8 cellular contexts compared by ENCODE assay signal in genomic region chr6:118800394-118801071, GRCh38.
DNase-seq lines count a peak whose midpoint lies in the region; ATAC-seq and TF ChIP-seq lines count a peak whose summit lies in the region.

No MANE protein-coding gene starts in this region.

- intact Hi-C loops in activated T-helper 2 cell treated with anti-CD3 and anti-CD28 coated beads, Interferon-gamma antibody, Interleukin-2, Interleukin-4, amounts not matched to agents 10 μg/mL and 5 μg/mL and 100 μg/mL, durations not matched to agents 14 hours and 24 hours and 36 hours (cut with micrococcal nuclease) = loop anchor here (2.0 to 10.0 kb wide), 4 partner anchors 236 to 516 kb away; no protein-coding TSS in a partner anchor

- H3K9me3 ChIP-seq in Loucy (ENCODE audit: insufficient read depth, low read depth, low read length) (no peaks in the 10 kb centered on the region), RWPE2 (ENCODE audit: severe bottlenecking) (no peaks in the 10 kb centered on the region), neuronal stem cell (replicated peaks in 1 of 2; ENCODE audit: control insufficient read depth in 2 of 2, insufficient read depth in 1 of 2, low read depth in 1 of 2, low read length in 2 of 2) (peaks cover 0 to 2% of the 10 kb centered on the region in 2 donors), subcutaneous abdominal adipose tissue (ENCODE audit: control insufficient read depth in 5 of 5, low read length in 5 of 5) (no peaks in the 10 kb centered on the region)

- peak overlapping the region; percentile 1 for H3K4me3 Mint-ChIP-seq in activated T-helper 2 cell treated with anti-CD3 and anti-CD28 coated beads, Interferon-gamma antibody, Interleukin-2, Interleukin-4, amounts not matched to agents 10 μg/mL and 5 μg/mL and 100 μg/mL, durations not matched to agents 14 hours and 24 hours and 36 hours (ENCODE audit: low read depth)

- H4K8ac ChIP-seq in neuronal stem cell (ENCODE audit: low read depth, low read length) = no peak overlapping the region

- peaks cover 7% of the 10 kb centered on the region for H3K9me3 Mint-ChIP-seq in activated T-helper 2 cell treated with anti-CD3 and anti-CD28 coated beads, Interferon-gamma antibody, Interleukin-2, Interleukin-4, amounts not matched to agents 10 μg/mL and 5 μg/mL and 100 μg/mL, durations not matched to agents 14 hours and 24 hours and 36 hours

- no CpG with 5 or more reads among the region's 17 CpGs for WGBS in neuronal stem cell (ENCODE audit: extremely low coverage in 2 of 2, insufficient read length in 2 of 2, insufficient replicate concordance in 1 of 2), 2 donors

- H3K79me1 ChIP-seq in neuronal stem cell (ENCODE audit: low read depth, low read length) = no peaks in the 10 kb centered on the region

- H3K18ac ChIP-seq in neuronal stem cell (ENCODE audit: low read length) = no peak overlapping the region

- H3K4me2 ChIP-seq in Loucy (ENCODE audit: low read depth, low read length, poor library complexity, severe bottlenecking) (peak overlapping the region; percentile 64), neuronal stem cell (ENCODE audit: insufficient read depth, low read length, poor library complexity, severe bottlenecking) (no peak overlapping the region)

- H3K4me1 ChIP-seq in Loucy (ENCODE audit: insufficient read depth, low read length, poor library complexity, severe bottlenecking) (peaks cover 5% of the 10 kb centered on the region), RWPE2 (ENCODE audit: insufficient read depth, poor library complexity, severe bottlenecking) (no peaks in the 10 kb centered on the region), neuronal stem cell (ENCODE audit: control insufficient read depth in 2 of 2, insufficient read depth in 1 of 2, low read depth in 1 of 2, low read length in 2 of 2) (peaks cover 0 to 3% of the 10 kb centered on the region in 2 donors), subcutaneous abdominal adipose tissue (ENCODE audit: control insufficient read depth in 5 of 5, insufficient read depth in 5 of 5, low read length in 5 of 5) (peaks cover 0 to 9% (median 7%) of the 10 kb centered on the region in 5 donors)

- H2BK120ac ChIP-seq in neuronal stem cell (ENCODE audit: low read depth, low read length) = no peak overlapping the region

- H3K9me2 ChIP-seq in Loucy (replicated peaks; ENCODE audit: low read depth, low read length) = no peaks in the 10 kb centered on the region

- H2AK5ac ChIP-seq in neuronal stem cell (ENCODE audit: low read depth, low read length) = no peak overlapping the region

- peak overlapping the region; percentile 95 for H2AFZ ChIP-seq in Loucy (ENCODE audit: low read length)
- H2AFZ ChIP-seq in neuronal stem cell (ENCODE audit: low read length) = peak overlapping the region; percentile 86

- H3K27me3 ChIP-seq in Loucy (ENCODE audit: insufficient read depth, low read length, poor library complexity, severe bottlenecking) (no peaks in the 10 kb centered on the region), RWPE2 (ENCODE audit: insufficient read depth, poor library complexity, severe bottlenecking) (no peaks in the 10 kb centered on the region), neuronal stem cell (ENCODE audit: control insufficient read depth in 3 of 3, insufficient read depth in 3 of 3, low read depth in 1 of 3, low read length in 3 of 3) (no peaks in the 10 kb centered on the region), subcutaneous abdominal adipose tissue (ENCODE audit: control insufficient read depth in 5 of 5, insufficient read depth in 4 of 5, low read length in 5 of 5) (no peaks in the 10 kb centered on the region)

- H3K4me1 Mint-ChIP-seq in activated T-helper 2 cell treated with anti-CD3 and anti-CD28 coated beads, Interferon-gamma antibody, Interleukin-2, Interleukin-4, amounts not matched to agents 10 μg/mL and 5 μg/mL and 100 μg/mL, durations not matched to agents 14 hours and 24 hours and 36 hours (ENCODE audit: low read depth) = peaks cover 27% of the 10 kb centered on the region

- peaks cover 18% of the 10 kb centered on the region for H3K36me3 Mint-ChIP-seq in activated T-helper 2 cell treated with anti-CD3 and anti-CD28 coated beads, Interferon-gamma antibody, Interleukin-2, Interleukin-4, amounts not matched to agents 10 μg/mL and 5 μg/mL and 100 μg/mL, durations not matched to agents 14 hours and 24 hours and 36 hours (ENCODE audit: low read depth)

- DNase-seq in ELF-1 (ENCODE audit: low read depth, low spot score) (peak; percentile 87), H4 (ENCODE audit: low spot score) (peak; percentile 55), RWPE2 (ENCODE audit: low spot score) (no peak), fibroblast of the aortic adventitia (ENCODE audit: low read depth) (peak; percentile 90), neuronal stem cell (ENCODE audit: low spot score) (peak; percentile 74)
- DNase-seq in activated T-helper 2 cell treated with anti-CD3 and anti-CD28 coated beads, Interferon-gamma antibody, Interleukin-2, Interleukin-4, amounts not matched to agents 10 μg/mL and 5 μg/mL and 100 μg/mL, durations not matched to agents 14 hours and 24 hours and 36 hours (ENCODE audit: low spot score) = peak; percentile 75

- H2BK5ac ChIP-seq in neuronal stem cell (ENCODE audit: low read length) = no peak overlapping the region

- H3K9ac ChIP-seq in Loucy (ENCODE audit: low read depth, low read length, poor library complexity, severe bottlenecking) (peak overlapping the region; percentile 14), neuronal stem cell (ENCODE audit: low read depth, low read length, poor library complexity) (no peak overlapping the region), subcutaneous abdominal adipose tissue (ENCODE audit: low read length in 5 of 5) (no peak overlapping the region)

- H3K36me3 ChIP-seq in Loucy (ENCODE audit: insufficient read depth, low read length) (no peaks in the 10 kb centered on the region), RWPE2 (ENCODE audit: low read depth) (no peaks in the 10 kb centered on the region), neuronal stem cell (replicated peaks in 1 of 2; ENCODE audit: control insufficient read depth in 2 of 2, insufficient read depth in 2 of 2, low read length in 2 of 2) (no peaks in the 10 kb centered on the region), subcutaneous abdominal adipose tissue (ENCODE audit: control insufficient read depth in 5 of 5, insufficient read depth in 5 of 5, low read length in 5 of 5) (no peaks in the 10 kb centered on the region)

- H3K27me3 Mint-ChIP-seq in activated T-helper 2 cell treated with anti-CD3 and anti-CD28 coated beads, Interferon-gamma antibody, Interleukin-2, Interleukin-4, amounts not matched to agents 10 μg/mL and 5 μg/mL and 100 μg/mL, durations not matched to agents 14 hours and 24 hours and 36 hours (ENCODE audit: low read depth) = no peaks in the 10 kb centered on the region

- H3K14ac ChIP-seq in neuronal stem cell (ENCODE audit: low read length) = no peak overlapping the region

- H3K4me3 ChIP-seq in Loucy (ENCODE audit: low read length, poor library complexity, severe bottlenecking) = peak overlapping the region; percentile 11
- H3K4me3 ChIP-seq in RWPE2 (ENCODE audit: severe bottlenecking) = no peak overlapping the region
- peak overlapping the region; percentile 28 for H3K4me3 ChIP-seq in fibroblast of the aortic adventitia (ENCODE audit: low read depth, low read length)
- H3K4me3 ChIP-seq in neuronal stem cell (ENCODE audit: low read length in 2 of 2) = peak overlapping the region in 1 of 2 donors; percentile 14
- H3K4me3 ChIP-seq in subcutaneous abdominal adipose tissue (ENCODE audit: low read depth in 1 of 5, low read length in 5 of 5) = peak overlapping the region in 3 of 5 donors; percentile 23 to 39 (median 37)

- no peaks in the 10 kb centered on the region for H3F3A ChIP-seq in Loucy (ENCODE audit: low read depth)

- H3K4ac ChIP-seq in neuronal stem cell (ENCODE audit: low read length) = no peak overlapping the region

- no peaks in the 10 kb centered on the region for H3K79me2 ChIP-seq in Loucy (ENCODE audit: insufficient read depth, low read length)

- H2BK12ac ChIP-seq in neuronal stem cell (ENCODE audit: low read length) = no peak overlapping the region

- TF ChIP-seq CTCF in Loucy (conservative IDR thresholded peaks at IDR 0.05; ENCODE audit: low read length) (peak; percentile 93), RWPE2 (IDR thresholded peaks at IDR 0.05; ENCODE audit: poor library complexity, severe bottlenecking) (peak; percentile 90), fibroblast of the aortic adventitia (IDR thresholded peaks at IDR 0.05; ENCODE audit: insufficient read depth, low read length) (peak; percentile 91)

- ATAC-seq in RWPE2 (ENCODE audit: low read depth) = peak; percentile 80

- H4K20me1 ChIP-seq in Loucy (ENCODE audit: insufficient read depth, low read length, poor library complexity, severe bottlenecking) = no peaks in the 10 kb centered on the region

- H4K91ac ChIP-seq in neuronal stem cell (ENCODE audit: low read depth, low read length, poor library complexity) = no peak overlapping the region

- no peak overlapping the region for H2BK15ac ChIP-seq in neuronal stem cell (ENCODE audit: low read length)

- no peak overlapping the region for H3K23ac ChIP-seq in neuronal stem cell (ENCODE audit: low read depth, low read length, poor library complexity)

- H3K27ac ChIP-seq in RWPE2 (ENCODE audit: poor library complexity, severe bottlenecking) = no peak overlapping the region
- H3K27ac ChIP-seq in neuronal stem cell (replicated peaks; ENCODE audit: low read length) = no peak overlapping the region
- no peak overlapping the region for H3K27ac ChIP-seq in subcutaneous abdominal adipose tissue (ENCODE audit: low read depth, low read length)

- peak overlapping the region; percentile 31 for H3K27ac Mint-ChIP-seq in activated T-helper 2 cell treated with anti-CD3 and anti-CD28 coated beads, Interferon-gamma antibody, Interleukin-2, Interleukin-4, amounts not matched to agents 10 μg/mL and 5 μg/mL and 100 μg/mL, durations not matched to agents 14 hours and 24 hours and 36 hours
